In genomic region chr2:192424243-192424642, GRCh38 we compare ENCODE assay signal across 1 cellular context.
TF ChIP-seq lines count a peak whose summit lies in the region.

No MANE protein-coding gene starts in this region.

TF ChIP-seq in HepG2, 621 proteins besides CTCF, POLR2A, EP300 and RAD21 (continued from another document):
- TF ChIP-seq UBTF (CRISPR knock-in tag; IDR thresholded peaks at IDR 0.05) (no peak), MAFF (IDR thresholded peaks at IDR 0.05; ENCODE audit: low read depth, low read length) (no peak), NPAS2 (CRISPR knock-in tag; IDR thresholded peaks at IDR 0.05; ENCODE audit: borderline replicate concordance) (no peak), ZNF639 (CRISPR knock-in tag; conservative IDR thresholded peaks at IDR 0.05) (no peak), NFATC3 (CRISPR knock-in tag; IDR thresholded peaks at IDR 0.05) (no peak), RBM22 (optimal IDR thresholded peaks at IDR 0.05; ENCODE audit: low read length) (no peak), ZNF160 (CRISPR knock-in tag; IDR thresholded peaks at IDR 0.05) (no peak), ZNF629 (CRISPR knock-in tag; conservative IDR thresholded peaks at IDR 0.05) (no peak), ZNF670 (CRISPR knock-in tag; IDR thresholded peaks at IDR 0.05; ENCODE audit: borderline replicate concordance) (no peak), PAXIP1 (CRISPR knock-in tag; conservative IDR thresholded peaks at IDR 0.05) (no peak)
